ENCODE assay signal across 16 cellular contexts in genomic region chr14:30725763-30726162, GRCh38.
"Had no signal": no experiment of that assay in that cellular context is flagged by ENCODE, and none has a peak within 500 bp of the region (broad histone marks: within the 10 kb centered on the region; RNA-seq: fewer than 3 reads in every experiment).

No MANE protein-coding gene starts in this region.

- H3K4me1 ChIP-seq: psoas muscle had no signal

- H3K27ac Mint-ChIP-seq: activated naive CD8-positive, alpha-beta T cell treated with anti-CD3 and anti-CD28 coated beads, Interleukin-2, amount 50 U/mL, for 24 hours had no signal

- H3K4me3 ChIP-seq: psoas muscle, vagina had no signal

- DNase-seq: activated CD4-positive, alpha-beta T cell treated with anti-CD3 and anti-CD28 coated beads, Interleukin-2, amount 50 U/mL, for 4 hours; activated CD4-positive, CD25-positive, alpha-beta regulatory T cell; activated naive CD4-positive, alpha-beta T cell; activated naive CD8-positive, alpha-beta T cell treated with anti-CD3 and anti-CD28 coated beads, Interleukin-2, amount 50 U/mL, for 24 hours; activated T-cell treated with anti-CD3 and anti-CD28 coated beads, Interleukin-2, amount 50 U/mL, for 48 hours; caudate nucleus; cortex of kidney; effector CD8-positive, alpha-beta T cell; head of caudate nucleus; mesendoderm; psoas muscle; stimulated activated CD4-positive, alpha-beta T cell treated with anti-CD3 and anti-CD28 coated beads, Interleukin-4, amount 100 ng/mL, for 1 hour; stimulated activated CD8-positive, alpha-beta memory T cell treated with anti-CD3 and anti-CD28 coated beads, Interleukin-4, amount 100 ng/mL, for 48 hours had no signal

- H3K27me3 Mint-ChIP-seq: activated naive CD8-positive, alpha-beta T cell treated with anti-CD3 and anti-CD28 coated beads, Interleukin-2, amount 50 U/mL, for 24 hours had no signal

- ATAC-seq: activated naive CD8-positive, alpha-beta T cell treated with anti-CD3 and anti-CD28 coated beads, Interleukin-2, amount 50 U/mL, for 24 hours; left lobe of liver; psoas muscle had no signal

- H3K27me3 ChIP-seq: vagina had no signal

- H3K27ac ChIP-seq: epithelial cell of prostate, psoas muscle, vagina had no signal

- H3K4me3 Mint-ChIP-seq: activated naive CD8-positive, alpha-beta T cell treated with anti-CD3 and anti-CD28 coated beads, Interleukin-2, amount 50 U/mL, for 24 hours had no signal

- H3K9me3 ChIP-seq: psoas muscle, vagina had no signal
